In the genomic region with DNA sequence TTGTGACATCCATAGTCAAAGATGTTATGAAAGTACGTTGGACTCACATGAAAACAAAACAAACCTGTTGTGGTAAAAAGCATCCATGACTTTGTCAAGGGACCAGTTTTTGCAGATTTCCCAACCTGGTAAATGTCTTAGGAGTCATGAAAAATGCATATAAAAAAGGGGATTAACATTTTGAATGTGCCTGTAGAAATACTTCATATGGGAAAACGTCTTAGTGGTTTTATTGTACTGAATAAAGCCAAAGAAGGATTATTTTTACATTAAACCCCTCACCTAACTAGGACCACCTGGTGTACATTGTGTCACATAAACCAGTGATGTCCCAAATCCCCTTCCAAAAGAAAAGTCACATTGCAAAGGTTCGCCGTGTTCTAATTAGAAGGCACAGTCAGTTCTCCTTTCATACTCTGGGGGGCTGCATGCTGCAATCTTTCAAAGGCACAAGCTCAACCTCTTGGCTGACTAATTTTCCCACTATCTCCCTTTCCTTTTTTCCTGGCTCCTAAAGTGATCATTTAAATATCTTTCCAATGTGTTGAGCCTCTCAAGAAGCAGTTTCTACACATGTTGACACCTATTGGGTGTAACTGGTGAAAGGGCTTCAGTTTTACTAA, we compare ENCODE assay signal across 10 cellular contexts.
DNase-seq lines count a peak whose midpoint lies in the region; ATAC-seq and TF ChIP-seq lines count a peak whose summit lies in the region.
"Had no signal": no experiment of that assay in that cellular context is flagged by ENCODE, and none has a peak within 500 bp of the region (broad histone marks: within the 10 kb centered on the region; RNA-seq: fewer than 3 reads in every experiment).

No MANE protein-coding gene starts in this region.

- POLR2A ChIA-PET in IMR-90 (lab: Charles Lee; ENCODE audit: unreplicated experiment) = no interaction called here

- H2AK9ac ChIP-seq in IMR-90 (replicated peaks; ENCODE audit: low read depth, low read length, poor library complexity) = no peak overlapping the region

- H4K8ac ChIP-seq in IMR-90 (ENCODE audit: low read depth in 2 of 2, low read length in 2 of 2) = no peak overlapping the region

- no peak overlapping the region for H2AK5ac ChIP-seq in IMR-90 (ENCODE audit: low read depth, low read length)

- H3K4me2 ChIP-seq in IMR-90 (ENCODE audit: low read depth, low read length) = no peak overlapping the region

- H2BK120ac ChIP-seq in IMR-90 (ENCODE audit: low read depth, low read length) = no peak overlapping the region

- no peak overlapping the region for H2AFZ ChIP-seq in IMR-90 (replicated peaks; ENCODE audit: low read length, poor library complexity)

- dilution Hi-C loops in IMR-90 (cut with HindIII; ENCODE audit: low sequenced_read_pairs, unreplicated experiment) = no loop called here

- H3K9ac ChIP-seq in IMR-90 (ENCODE audit: low read depth, low read length) (no peak overlapping the region), liver (ENCODE audit: low read depth in 1 of 2, low read length in 2 of 2) (no peak overlapping the region)

- TF ChIP-seq POLR2A in IMR-90 (IDR thresholded peaks at IDR 0.05; ENCODE audit: low read depth, low read length) (no peak), sigmoid colon (IDR thresholded peaks at IDR 0.05) (no peak), lower leg skin (IDR thresholded peaks at IDR 0.05) (no peak)

- H3K79me1 ChIP-seq in IMR-90 (ENCODE audit: low read depth in 1 of 2, low read length in 2 of 2) = no peaks in the 10 kb centered on the region

- H3K27me3 ChIP-seq in IMR-90 (ENCODE audit: control insufficient read depth, insufficient read depth, low read length) (no peaks in the 10 kb centered on the region), liver (ENCODE audit: control insufficient read depth in 4 of 4, insufficient read depth in 4 of 4, low read length in 3 of 4) (peaks cover 0 to 2% (median 0%) of the 10 kb centered on the region in 4 donors), sigmoid colon (no peaks in the 10 kb centered on the region)

- no peak overlapping the region for H3K18ac ChIP-seq in IMR-90 (ENCODE audit: low read depth, low read length)

- TF ChIP-seq EP300 in sigmoid colon (IDR thresholded peaks at IDR 0.05) = no peak

- H3K9me1 ChIP-seq in IMR-90 (ENCODE audit: insufficient read depth, low read length) = no peaks in the 10 kb centered on the region

- H4K91ac ChIP-seq in IMR-90 (ENCODE audit: insufficient read depth, low read depth, low read length) = no peak overlapping the region

- no peak overlapping the region for H2BK15ac ChIP-seq in IMR-90 (ENCODE audit: low read depth, low read length)

- no peaks in the 10 kb centered on the region for H4K20me1 ChIP-seq in IMR-90 (ENCODE audit: insufficient read depth, low read length)

- WGBS in IMR-90 (ENCODE audit: extremely low coverage in 2 of 2, insufficient read length in 1 of 2), 2 experiments = 33% methylated on average over 2 of the region's 4 CpGs; no CpG with 5 or more reads in 1 of the 2 experiments
- 39% methylated on average over 4 of the region's 4 CpGs for WGBS in liver
- 37 to 52% methylated on average over 4 of the region's 4 CpGs for WGBS in sigmoid colon, 2 donors
- WGBS in lower leg skin, 2 donors = 41 to 48% methylated on average over 4 of the region's 4 CpGs

- H3K23ac ChIP-seq in IMR-90 (ENCODE audit: low read depth, low read length) = no peak overlapping the region

- H4K5ac ChIP-seq in IMR-90 (ENCODE audit: low read depth, low read length) = no peak overlapping the region

- intact Hi-C loops in IMR-90 (cut with micrococcal nuclease) (loop anchor here (10.0 kb wide), 1 partner anchor 60 kb away; no protein-coding TSS in a partner anchor), sigmoid colon (cut with DNase I) (no loop called here), lower leg skin (cut with DNase I; ENCODE audit: low total_unique reads) (no loop called here)

- H2BK5ac ChIP-seq in IMR-90 (ENCODE audit: low read depth, low read length, poor library complexity, severe bottlenecking) = no peak overlapping the region

- H3K27ac ChIP-seq in C4-2B (no peak overlapping the region), IMR-90 (ENCODE audit: insufficient read depth, low read length) (no peak overlapping the region), liver (ENCODE audit: low read depth in 1 of 2, low read length in 2 of 2) (no peak overlapping the region), sigmoid colon (no peak overlapping the region)

- no peaks in the 10 kb centered on the region for H3K9me3 ChIP-seq in IMR-90 (ENCODE audit: control insufficient read depth, insufficient read depth, low read length)
- no peaks in the 10 kb centered on the region for H3K9me3 ChIP-seq in liver (ENCODE audit: control insufficient read depth in 4 of 4, low read length in 3 of 4)
- no peaks in the 10 kb centered on the region for H3K9me3 ChIP-seq in sigmoid colon

- H3K56ac ChIP-seq in IMR-90 (ENCODE audit: extremely low read depth, insufficient read depth, low read length) = no peak overlapping the region

- H3K36me3 ChIP-seq in IMR-90 (ENCODE audit: control insufficient read depth, insufficient read depth, low read length) (no peaks in the 10 kb centered on the region), liver (ENCODE audit: control insufficient read depth in 4 of 4, insufficient read depth in 3 of 4, low read depth in 1 of 4, low read length in 3 of 4) (no peaks in the 10 kb centered on the region), sigmoid colon (no peaks in the 10 kb centered on the region)

- TF ChIP-seq RAD21 in IMR-90 (IDR thresholded peaks at IDR 0.05; ENCODE audit: low read length) = peak; percentile 18; the same call in 1 of the 2 replicates
- TF ChIP-seq RAD21 in liver (IDR thresholded peaks at IDR 0.05) = peak; percentile 54 to 55

- CTCF ChIA-PET in IMR-90 (lab: Yijun Ruan, JAX) = no interaction called here

- DNase-seq in IMR-90 (no peak), astrocyte of the spinal cord (ENCODE audit: low read depth, low spot score) (peak; percentile 2), sigmoid colon (no peak), NCI-H510A (lab: John Stamatoyannopoulos, UW) (no peak), lower leg skin (ENCODE audit: low spot score in 2 of 2) (no peak), NCI-H1417 treated with DMSO at 0.1 percent for 48 hours (lab: John Stamatoyannopoulos, UW) (no peak)
- DNase-seq: amygdala, T-helper 2 cell had no signal

- no peak overlapping the region for H3K14ac ChIP-seq in IMR-90 (replicated peaks; ENCODE audit: low read depth, low read length)

- in situ Hi-C loops in IMR-90 (cut with MboI; ENCODE audit: low sequenced_read_pairs) = no loop called here
- in situ Hi-C loops in astrocyte of the spinal cord (cut with HindIII; ENCODE audit: low sequenced_read_pairs) = no loop called here

- no peaks in the 10 kb centered on the region for H3K4me1 ChIP-seq in IMR-90 (ENCODE audit: control insufficient read depth, insufficient read depth, low read length)
- H3K4me1 ChIP-seq in liver (ENCODE audit: control insufficient read depth in 4 of 4, insufficient read depth in 4 of 4, low read length in 3 of 4) = no peaks in the 10 kb centered on the region
- no peaks in the 10 kb centered on the region for H3K4me1 ChIP-seq in sigmoid colon

- BruUV-seq in IMR-90 (replicated peaks; lab: Mats Ljungman, UMichigan) = no TSS peak

- H3K4ac ChIP-seq in IMR-90 (ENCODE audit: low read depth, low read length) = no peak overlapping the region

- no peak overlapping the region for H2BK20ac ChIP-seq in IMR-90 (ENCODE audit: low read depth, low read length)

- H3K4me3 ChIP-seq in IMR-90 (ENCODE audit: insufficient read depth, low read depth, low read length) (no peak overlapping the region), astrocyte of the spinal cord (ENCODE audit: low read depth, low read length) (no peak overlapping the region), liver (ENCODE audit: low read depth in 1 of 3, low read length in 3 of 3) (no peak overlapping the region), sigmoid colon (no peak overlapping the region), lower leg skin (ENCODE audit: low read depth, poor library complexity, severe bottlenecking) (no peak overlapping the region)

- no peak for ATAC-seq in IMR-90 (ENCODE audit: low read depth)

- peak; percentile 47 for TF ChIP-seq CTCF in C4-2B (conservative IDR thresholded peaks at IDR 0.05)
- no peak; the same call in 1 of the 2 replicates for TF ChIP-seq CTCF in IMR-90 (conservative IDR thresholded peaks at IDR 0.05; ENCODE audit: low read depth, low read length)
- peak; percentile 39 for TF ChIP-seq CTCF in astrocyte of the spinal cord (IDR thresholded peaks at IDR 0.05; ENCODE audit: low read depth, low read length)
- TF ChIP-seq CTCF in liver (IDR thresholded peaks at IDR 0.05; ENCODE audit: low read depth, low read length, missing input control) = peak; percentile 31
- peak in 1 of 4 experiments; percentile 7 for TF ChIP-seq CTCF in sigmoid colon (IDR thresholded peaks at IDR 0.05)
- TF ChIP-seq CTCF in lower leg skin (IDR thresholded peaks at IDR 0.05) = no peak

TF ChIP-seq in IMR-90, 13 proteins besides CTCF, POLR2A, EP300 and RAD21 (continues in another document):
- TF ChIP-seq NFE2L2 (IDR thresholded peaks at IDR 0.05; ENCODE audit: low read depth, low read length) (no peak), SMC3 (IDR thresholded peaks at IDR 0.05; ENCODE audit: low read depth, low read length) (no peak), MAFK (IDR thresholded peaks at IDR 0.05; ENCODE audit: low read depth, low read length) (no peak), MAZ (IDR thresholded peaks at IDR 0.05; ENCODE audit: borderline replicate concordance, low read depth, low read length) (no peak), CEBPB (IDR thresholded peaks at IDR 0.05; ENCODE audit: low read depth, low read length) (no peak), BHLHE40 (IDR thresholded peaks at IDR 0.05; ENCODE audit: low read depth, low read length) (no peak), MXI1 (IDR thresholded peaks at IDR 0.05; ENCODE audit: borderline replicate concordance, low read depth, low read length) (no peak), FOS (IDR thresholded peaks at IDR 0.05; ENCODE audit: low read depth, low read length) (no peak), RFX5 (IDR thresholded peaks at IDR 0.05; ENCODE audit: low read depth, low read length) (no peak)

TF ChIP-seq in liver, 16 proteins besides CTCF, POLR2A, EP300 and RAD21 (continues in another document):
- TF ChIP-seq, protein P1, sequence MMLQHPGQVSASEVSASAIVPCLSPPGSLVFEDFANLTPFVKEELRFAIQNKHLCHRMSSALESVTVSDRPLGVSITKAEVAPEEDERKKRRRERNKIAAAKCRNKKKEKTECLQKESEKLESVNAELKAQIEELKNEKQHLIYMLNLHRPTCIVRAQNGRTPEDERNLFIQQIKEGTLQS (IDR thresholded peaks at IDR 0.05) = no peak
- TF ChIP-seq NR2F2 (IDR thresholded peaks at IDR 0.05) (no peak), HNF4G (IDR thresholded peaks at IDR 0.05) (no peak)

Comparison
In these comparisons a context has a peak if more than half of its experiments do, and no peak if none do; other contexts are left out.
1. CTCF ChIP-seq: peak in C4-2B (single experiment), astrocyte of the spinal cord (single experiment) and liver (single experiment); none in IMR-90 (single experiment) and lower leg skin (0 of 3).